Comparison of ENCODE assay signal across 9 cellular contexts in the genomic region with DNA sequence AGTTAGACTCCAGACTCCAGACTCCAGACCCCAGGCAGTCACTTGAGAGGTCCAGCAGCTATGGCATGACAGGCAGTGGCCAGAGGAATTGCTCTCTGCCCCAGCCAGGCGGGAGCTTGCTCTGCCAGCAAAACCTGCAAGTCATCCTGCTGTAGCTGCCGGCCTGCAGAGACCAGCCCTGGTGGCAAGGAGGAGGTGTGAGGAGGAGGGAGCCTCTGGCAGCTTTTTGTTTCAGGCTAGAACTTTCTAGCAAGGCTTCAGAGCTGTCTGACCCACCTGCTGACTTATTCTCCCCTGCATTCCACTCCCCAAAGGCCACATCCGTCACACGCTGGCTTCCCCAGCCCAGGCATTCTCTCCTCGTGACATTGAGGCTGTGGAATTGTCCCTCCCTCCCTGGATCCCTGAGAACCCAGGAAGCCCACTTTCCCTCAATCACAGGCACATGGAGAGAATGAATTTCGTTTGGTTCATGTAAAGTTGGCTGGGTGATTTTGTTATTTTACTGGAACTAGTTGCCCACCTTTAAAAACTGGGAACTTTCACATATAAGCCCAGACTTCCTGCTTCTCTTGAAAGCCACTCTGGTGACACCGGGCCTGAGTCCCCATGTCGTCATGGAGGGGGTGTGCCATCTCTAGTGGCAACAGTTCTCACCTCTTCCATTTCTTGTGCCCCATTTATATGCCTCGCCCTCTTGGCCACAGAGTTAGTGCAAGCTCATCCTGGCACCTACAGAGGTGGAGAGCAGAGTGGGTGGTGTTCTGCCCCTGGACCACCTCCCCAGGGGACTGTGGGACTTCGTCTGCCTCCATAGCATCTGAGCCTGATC.
DNase-seq lines count a peak whose midpoint lies in the region; ATAC-seq, FAIRE-seq and TF ChIP-seq lines count a peak whose summit lies in the region.
"Had no signal": no experiment of that assay in that cellular context is flagged by ENCODE, and none has a peak within 500 bp of the region (broad histone marks: within the 10 kb centered on the region; RNA-seq: fewer than 3 reads in every experiment).

No MANE protein-coding gene starts in this region.

- H3K27ac Mint-ChIP-seq in activated CD4-positive, alpha-beta T cell treated with anti-CD3 and anti-CD28 coated beads for 36 hours, result no peak overlapping the region
- H3K27ac Mint-ChIP-seq in activated CD4-positive, alpha-beta T cell treated with anti-CD3 and anti-CD28 coated beads, Interleukin-2, amount 10 ng/mL, durations not matched to agents 7 days and 5 days, result no peak overlapping the region
- H3K27ac Mint-ChIP-seq in stimulated activated naive B cell treated with anti-CD40 and anti-IgM and Interleukin-4, amounts not matched to agents 10 μg/mL and 1 μg/mL and 100 μg/mL, for 72 hours, result peak overlapping the region; percentile 3

- H3K9me3 Mint-ChIP-seq in activated CD4-positive, alpha-beta T cell treated with anti-CD3 and anti-CD28 coated beads for 36 hours (ENCODE audit: low read depth), result no peaks in the 10 kb centered on the region
- no peaks in the 10 kb centered on the region for H3K9me3 Mint-ChIP-seq in activated CD4-positive, alpha-beta T cell treated with anti-CD3 and anti-CD28 coated beads, Interleukin-2, amount 10 ng/mL, durations not matched to agents 7 days and 5 days
- H3K9me3 Mint-ChIP-seq in stimulated activated naive B cell treated with anti-CD40 and anti-IgM and Interleukin-4, amounts not matched to agents 10 μg/mL and 1 μg/mL and 100 μg/mL, for 72 hours, result no peaks in the 10 kb centered on the region

- TF ChIP-seq CTCF in GM10248 (IDR thresholded peaks at IDR 0.05; ENCODE audit: control extremely low read depth, extremely low read depth, low read depth, missing control alignments), result no peak

- peak; percentile 34 for DNase-seq in activated CD4-positive, alpha-beta T cell treated with anti-CD3 and anti-CD28 coated beads for 36 hours
- no peak for DNase-seq in activated CD4-positive, alpha-beta T cell treated with anti-CD3 and anti-CD28 coated beads, Interleukin-2, amount 10 ng/mL, durations not matched to agents 7 days and 5 days
- DNase-seq in UCSD-AML1 (lab: John Stamatoyannopoulos, UW; ENCODE audit: unreplicated experiment), result peak; percentile 73
- peak; percentile 32 for DNase-seq in left cardiac atrium
- DNase-seq in stimulated activated naive B cell treated with anti-CD40 and anti-IgM and Interleukin-4, amounts not matched to agents 10 μg/mL and 1 μg/mL and 100 μg/mL, for 72 hours, result no peak
- DNase-seq in HTR-8/SVneo (ENCODE audit: insufficient read length, low spot score), result no peak
- no peak for DNase-seq in GM10248 (ENCODE audit: extremely low spot score)
- DNase-seq: NCI-H187 treated with DMSO at 0.1 percent for 48 hours had no signal

- FAIRE-seq in HTR-8/SVneo (lab: Jason Lieb, UNC), result no peak

- CTCF ChIA-PET in activated CD4-positive, alpha-beta T cell treated with anti-CD3 and anti-CD28 coated beads for 36 hours (lab: Charles Lee), result interaction anchor here (0.8 kb wide), 1 partner anchor 11 kb away, joined by 3 read pairs; no protein-coding TSS in a partner anchor
- CTCF ChIA-PET in activated CD4-positive, alpha-beta T cell treated with anti-CD3 and anti-CD28 coated beads, Interleukin-2, amount 10 ng/mL, durations not matched to agents 7 days and 5 days (lab: Charles Lee), result no interaction called here
- CTCF ChIA-PET in GM10248 (lab: Yijun Ruan, JAX), result no interaction called here

- POLR2A ChIA-PET in activated CD4-positive, alpha-beta T cell treated with anti-CD3 and anti-CD28 coated beads for 36 hours (lab: Charles Lee), result no interaction called here
- POLR2A ChIA-PET in activated CD4-positive, alpha-beta T cell treated with anti-CD3 and anti-CD28 coated beads, Interleukin-2, amount 10 ng/mL, durations not matched to agents 7 days and 5 days (lab: Charles Lee), result no interaction called here
- POLR2A ChIA-PET in GM10248 (lab: Yijun Ruan, JAX), result no interaction called here

- intact Hi-C loops in activated CD4-positive, alpha-beta T cell treated with anti-CD3 and anti-CD28 coated beads for 36 hours (cut with DNase I, micrococcal nuclease), result no loop called here
- intact Hi-C loops in left cardiac atrium (cut with DNase I), result no loop called here

- H3K27me3 Mint-ChIP-seq in activated CD4-positive, alpha-beta T cell treated with anti-CD3 and anti-CD28 coated beads for 36 hours, result no peaks in the 10 kb centered on the region
- H3K27me3 Mint-ChIP-seq in activated CD4-positive, alpha-beta T cell treated with anti-CD3 and anti-CD28 coated beads, Interleukin-2, amount 10 ng/mL, durations not matched to agents 7 days and 5 days, result peaks cover 4% of the 10 kb centered on the region
- H3K27me3 Mint-ChIP-seq in stimulated activated naive B cell treated with anti-CD40 and anti-IgM and Interleukin-4, amounts not matched to agents 10 μg/mL and 1 μg/mL and 100 μg/mL, for 72 hours, result peaks cover 27 to 39% of the 10 kb centered on the region in 2 donors

- no peak overlapping the region for H3K4me3 Mint-ChIP-seq in activated CD4-positive, alpha-beta T cell treated with anti-CD3 and anti-CD28 coated beads for 36 hours
- H3K4me3 Mint-ChIP-seq in activated CD4-positive, alpha-beta T cell treated with anti-CD3 and anti-CD28 coated beads, Interleukin-2, amount 10 ng/mL, durations not matched to agents 7 days and 5 days, result no peak overlapping the region
- no peak overlapping the region for H3K4me3 Mint-ChIP-seq in stimulated activated naive B cell treated with anti-CD40 and anti-IgM and Interleukin-4, amounts not matched to agents 10 μg/mL and 1 μg/mL and 100 μg/mL, for 72 hours

- ATAC-seq in activated CD4-positive, alpha-beta T cell treated with anti-CD3 and anti-CD28 coated beads for 36 hours, result no peak
- ATAC-seq in left cardiac atrium, result no peak
- ATAC-seq in stimulated activated naive B cell treated with anti-CD40 and anti-IgM and Interleukin-4, amounts not matched to agents 10 μg/mL and 1 μg/mL and 100 μg/mL, for 72 hours (replicated peaks), result peak in 1 of 2 donors; percentile 13
- no peak for ATAC-seq in GM18505 (IDR thresholded peaks at IDR 0.05; ENCODE audit: unreplicated experiment)

- TF ChIP-seq POLR2A in GM18505 (IDR thresholded peaks at IDR 0.05; ENCODE audit: borderline replicate concordance, extremely low read depth, insufficient read depth, insufficient read length), result no peak

- H3K4me1 Mint-ChIP-seq in activated CD4-positive, alpha-beta T cell treated with anti-CD3 and anti-CD28 coated beads for 36 hours, result peaks cover 25% of the 10 kb centered on the region
- H3K4me1 Mint-ChIP-seq in activated CD4-positive, alpha-beta T cell treated with anti-CD3 and anti-CD28 coated beads, Interleukin-2, amount 10 ng/mL, durations not matched to agents 7 days and 5 days, result peaks cover 18% of the 10 kb centered on the region
- peaks cover 13 to 25% of the 10 kb centered on the region in 2 donors for H3K4me1 Mint-ChIP-seq in stimulated activated naive B cell treated with anti-CD40 and anti-IgM and Interleukin-4, amounts not matched to agents 10 μg/mL and 1 μg/mL and 100 μg/mL, for 72 hours

- H3K36me3 Mint-ChIP-seq in activated CD4-positive, alpha-beta T cell treated with anti-CD3 and anti-CD28 coated beads for 36 hours (ENCODE audit: low read depth), result no peaks in the 10 kb centered on the region
- no peaks in the 10 kb centered on the region for H3K36me3 Mint-ChIP-seq in activated CD4-positive, alpha-beta T cell treated with anti-CD3 and anti-CD28 coated beads, Interleukin-2, amount 10 ng/mL, durations not matched to agents 7 days and 5 days (ENCODE audit: low read depth)
- no peaks in the 10 kb centered on the region for H3K36me3 Mint-ChIP-seq in stimulated activated naive B cell treated with anti-CD40 and anti-IgM and Interleukin-4, amounts not matched to agents 10 μg/mL and 1 μg/mL and 100 μg/mL, for 72 hours

Comparison
In these comparisons a context has a peak if more than half of its experiments do, and no peak if none do; other contexts are left out.
1. DNase-seq: peak in activated CD4-positive, alpha-beta T cell treated with anti-CD3 and anti-CD28 coated beads for 36 hours (single experiment), UCSD-AML1 (single experiment) and left cardiac atrium (single experiment); none in activated CD4-positive, alpha-beta T cell treated with anti-CD3 and anti-CD28 coated beads, Interleukin-2, amount 10 ng/mL, durations not matched to agents 7 days and 5 days (single experiment), stimulated activated naive B cell treated with anti-CD40 and anti-IgM and Interleukin-4, amounts not matched to agents 10 μg/mL and 1 μg/mL and 100 μg/mL, for 72 hours (single experiment), HTR-8/SVneo (single experiment) and GM10248 (single experiment).